Comparison of ENCODE assay signal across 7 cellular contexts in genomic region chr2:152743004-152743403, GRCh38. TPM values are rescaled to one million over a fixed set of nuclear protein-coding genes. Genes with fewer than 3 reads are reported as not detected.
A peak's percentile ranks its signal among the peaks of the same experiment; 100 is the strongest.
DNase-seq lines count a peak whose midpoint lies in the region; FAIRE-seq and TF ChIP-seq lines count a peak whose summit lies in the region.

No MANE protein-coding gene starts in this region.

- H3K4me1 ChIP-seq in endothelial cell of umbilical vein (ENCODE audit: control insufficient read depth, extremely low read depth, insufficient read depth, low read length): no peaks in the 10 kb centered on the region

- H3K27me3 Mint-ChIP-seq in type B pancreatic cell: no peaks in the 10 kb centered on the region

- dilution Hi-C loops in endothelial cell of umbilical vein (cut with MboI; ENCODE audit: extremely low pct_ligation_motif_present, low sequenced_read_pairs): no loop called here

- H3K9ac ChIP-seq in endothelial cell of umbilical vein (replicated peaks; ENCODE audit: extremely low read depth, insufficient read depth, low read length): no peak overlapping the region

- CTCF ChIA-PET in endothelial cell of umbilical vein (lab: Charles Lee): interaction anchor here (0.6 to 2.1 kb wide), 14 partner anchors 9 to 1633 kb away, joined by 3 to 8 read pairs (median 4); partner anchors contain the start of genes PRPF40A and RPRM

- no peak overlapping the region for H3K4me2 ChIP-seq in endothelial cell of umbilical vein (ENCODE audit: insufficient read depth, low read length)

- peaks cover 0 to 7% of the 10 kb centered on the region in 2 experiments for H3K36me3 ChIP-seq in endothelial cell of umbilical vein (ENCODE audit: control insufficient read depth in 2 of 2, extremely low read depth in 1 of 2, insufficient read depth in 2 of 2, low read length in 2 of 2)

- no peaks in the 10 kb centered on the region for H3K9me3 ChIP-seq in endothelial cell of umbilical vein (replicated peaks; ENCODE audit: control insufficient read depth, insufficient read depth, low read length)

- no peak for TF ChIP-seq POLR2A in endothelial cell of umbilical vein (IDR thresholded peaks at IDR 0.05; ENCODE audit: low read depth, low read length)

- no peak overlapping the region for H3K27ac ChIP-seq in endothelial cell of umbilical vein (ENCODE audit: insufficient read depth, low read depth, low read length)

- H3K36me3 Mint-ChIP-seq in type B pancreatic cell: peaks cover 27% of the 10 kb centered on the region

- H3K4me3 Mint-ChIP-seq in type B pancreatic cell: no peak overlapping the region

- POLR2A ChIA-PET in endothelial cell of umbilical vein (lab: Charles Lee): no interaction called here

- H3K4me1 Mint-ChIP-seq in type B pancreatic cell (ENCODE audit: unreplicated experiment): no peaks in the 10 kb centered on the region

- DNase-seq in GM13976 (ENCODE audit: low spot score) (peak; percentile 16), HFF-Myc (ENCODE audit: extremely low read depth, low read depth) (no peak), NCI-H2196 treated with DMSO at 0.1 percent for 48 hours (lab: John Stamatoyannopoulos, UW; ENCODE audit: unreplicated experiment) (peak; percentile 1), endothelial cell of umbilical vein (ENCODE audit: low read depth, low spot score) (peak; percentile 11), type B pancreatic cell (ENCODE audit: extremely low spot score, unreplicated experiment) (no peak), T-helper 9 cell (no peak)
- DNase-seq in activated CD4-positive, CD25-positive, alpha-beta regulatory T cell treated with anti-CD3 and anti-CD28 coated beads, Interleukin-2, amount 50 U/mL, for 72 hours: no peak

- in situ Hi-C loops in GM13976 (cut with MboI; ENCODE audit: low sequenced_read_pairs, unreplicated experiment): no loop called here

- no peaks in the 10 kb centered on the region for H3K9me1 ChIP-seq in endothelial cell of umbilical vein (replicated peaks; ENCODE audit: control insufficient read depth, extremely low read depth, insufficient read depth, low read length)

- H3K27me3 ChIP-seq in endothelial cell of umbilical vein (ENCODE audit: control insufficient read depth in 2 of 2, insufficient read depth in 2 of 2, low read length in 2 of 2): no peaks in the 10 kb centered on the region

- no TSS peak for BruUV-seq in endothelial cell of umbilical vein (replicated peaks; lab: Mats Ljungman, UMichigan)

- peak; percentile 28 for TF ChIP-seq CTCF in GM13976 (IDR thresholded peaks at IDR 0.05; ENCODE audit: borderline replicate concordance, control extremely low read depth, extremely low read depth, insufficient read depth, missing control alignments)
- TF ChIP-seq CTCF in HFF-Myc (IDR thresholded peaks at IDR 0.05; ENCODE audit: low read depth, low read length, missing control alignments): peak; percentile 29
- TF ChIP-seq CTCF in endothelial cell of umbilical vein (IDR thresholded peaks at IDR 0.05; ENCODE audit: extremely low read depth in 1 of 2, insufficient read depth in 1 of 2, low read depth in 1 of 2, low read length in 2 of 2): peak; percentile 4 to 42
- peak; percentile 67 for TF ChIP-seq CTCF in type B pancreatic cell (conservative IDR thresholded peaks at IDR 0.05)

- no peaks in the 10 kb centered on the region for H4K20me1 ChIP-seq in endothelial cell of umbilical vein (replicated peaks; ENCODE audit: control insufficient read depth, extremely low read depth, insufficient read depth, low read length)

- no peaks in the 10 kb centered on the region for H3K9me3 Mint-ChIP-seq in type B pancreatic cell

- intact Hi-C loops in endothelial cell of umbilical vein (cut with micrococcal nuclease): loop anchor here (5.0 kb wide), 2 partner anchors 706 to 1634 kb away; no protein-coding TSS in a partner anchor

- FAIRE-seq in endothelial cell of umbilical vein (lab: Jason Lieb, UNC): peak; percentile 64

- no peak overlapping the region for H2AFZ ChIP-seq in endothelial cell of umbilical vein (ENCODE audit: low read depth, low read length)

- no peak overlapping the region for H3K27ac Mint-ChIP-seq in type B pancreatic cell

- no peak overlapping the region for H3K4me3 ChIP-seq in HFF-Myc (replicated peaks; ENCODE audit: low read depth, low read length)
- no peak overlapping the region for H3K4me3 ChIP-seq in endothelial cell of umbilical vein (replicated peaks in 1 of 3; ENCODE audit: insufficient read depth in 1 of 3, low read depth in 1 of 3, low read length in 3 of 3)

- H3K79me2 ChIP-seq in endothelial cell of umbilical vein (ENCODE audit: control insufficient read depth, insufficient read depth, low read length): peaks cover 1% of the 10 kb centered on the region

TF ChIP-seq in endothelial cell of umbilical vein, 7 proteins besides CTCF, POLR2A, EP300 and RAD21:
- TF ChIP-seq POLR2AphosphoS5 (IDR thresholded peaks at IDR 0.05; ENCODE audit: insufficient read depth, low read depth, low read length): no peak
- TF ChIP-seq MYC (IDR thresholded peaks at IDR 0.05; ENCODE audit: low read depth, low read length): no peak
- TF ChIP-seq JUN (IDR thresholded peaks at IDR 0.05; ENCODE audit: borderline replicate concordance, insufficient read depth, insufficient read length, low read depth): no peak
- TF ChIP-seq FOS (IDR thresholded peaks at IDR 0.05; ENCODE audit: borderline replicate concordance, insufficient read depth, low read length): no peak
- no peak for TF ChIP-seq MAX (IDR thresholded peaks at IDR 0.05; ENCODE audit: insufficient read depth, insufficient read length)
- no peak for TF ChIP-seq EZH2 (IDR thresholded peaks at IDR 0.05; ENCODE audit: borderline replicate concordance, low read depth, low read length, severe bottlenecking)
- TF ChIP-seq GATA2 (IDR thresholded peaks at IDR 0.05; ENCODE audit: insufficient read depth, insufficient read length, low read depth, low read length): no peak
TF ChIP-seq in endothelial cell of umbilical vein: peak in this region for 0.

RNA-seq across cellular contexts. Expression of gene ARL6IP6, which starts 24.6 kb away (rescaled TPM):
- total RNA-seq in endothelial cell of umbilical vein (34.7 and 36.5 TPM in 2 replicates), type B pancreatic cell (ENCODE audit: low replicate concordance) (20.8 and 26.6 TPM in 2 replicates)
- polyA plus RNA-seq in endothelial cell of umbilical vein: 48.9 and 57.8 TPM in 2 replicates
- polyA plus RNA-seq in endothelial cell of umbilical vein (2011; cell fraction: cytosol; rRNA removed): 52.9 and 66.7 TPM in 2 replicates
- polyA plus RNA-seq in endothelial cell of umbilical vein (2011; cell fraction: nucleus; rRNA removed): 38.2 and 60.1 TPM in 2 replicates
- polyA plus RNA-seq in endothelial cell of umbilical vein (2012): 20.8 and 24.0 TPM in 2 replicates
- 16.3 and 22.7 TPM in 2 replicates for polyA minus RNA-seq in endothelial cell of umbilical vein
- polyA minus RNA-seq in endothelial cell of umbilical vein (2011; cell fraction: cytosol; rRNA and poly(A)+ RNA removed): 13.0 TPM
- polyA minus RNA-seq in endothelial cell of umbilical vein (2011; cell fraction: nucleus; rRNA and poly(A)+ RNA removed): 13.0 and 22.5 TPM in 2 replicates

RNA-seq across cellular contexts. Expression of gene PRPF40A, which starts 25.7 kb away (rescaled TPM):
- 99.5 and 123 TPM in 2 replicates for total RNA-seq in endothelial cell of umbilical vein
- polyA plus RNA-seq in endothelial cell of umbilical vein: 51.5 and 58.2 TPM in 2 replicates
- polyA plus RNA-seq in endothelial cell of umbilical vein (2011; cell fraction: cytosol; rRNA removed): 51.0 and 53.9 TPM in 2 replicates
- polyA plus RNA-seq in endothelial cell of umbilical vein (2011; cell fraction: nucleus; rRNA removed): 173 and 174 TPM in 2 replicates
- 92.4 and 98.1 TPM in 2 replicates for polyA plus RNA-seq in endothelial cell of umbilical vein (2012)
- polyA minus RNA-seq in endothelial cell of umbilical vein: 376 and 386 TPM in 2 replicates
- 60.0 TPM for polyA minus RNA-seq in endothelial cell of umbilical vein (2011; cell fraction: cytosol; rRNA and poly(A)+ RNA removed)
- polyA minus RNA-seq in endothelial cell of umbilical vein (2011; cell fraction: nucleus; rRNA and poly(A)+ RNA removed): 236 and 283 TPM in 2 replicates
- total RNA-seq in type B pancreatic cell (ENCODE audit: low replicate concordance): 93.7 and 119 TPM in 2 replicates

Comparison
In these comparisons a context has a peak if more than half of its experiments do, and no peak if none do; other contexts are left out.
1. DNase-seq: peak in GM13976 (single experiment), NCI-H2196 treated with DMSO at 0.1 percent for 48 hours (single experiment) and endothelial cell of umbilical vein (single experiment); none in HFF-Myc (single experiment), type B pancreatic cell (single experiment), T-helper 9 cell (single experiment) and activated CD4-positive, CD25-positive, alpha-beta regulatory T cell treated with anti-CD3 and anti-CD28 coated beads, Interleukin-2, amount 50 U/mL, for 72 hours (single experiment).
2. Peak in every context shown above with its lines, with median percentiles within 50 percentile points of each other: CTCF ChIP-seq.